Comparison of ENCODE assay signal across 8 cellular contexts in the genomic region with DNA sequence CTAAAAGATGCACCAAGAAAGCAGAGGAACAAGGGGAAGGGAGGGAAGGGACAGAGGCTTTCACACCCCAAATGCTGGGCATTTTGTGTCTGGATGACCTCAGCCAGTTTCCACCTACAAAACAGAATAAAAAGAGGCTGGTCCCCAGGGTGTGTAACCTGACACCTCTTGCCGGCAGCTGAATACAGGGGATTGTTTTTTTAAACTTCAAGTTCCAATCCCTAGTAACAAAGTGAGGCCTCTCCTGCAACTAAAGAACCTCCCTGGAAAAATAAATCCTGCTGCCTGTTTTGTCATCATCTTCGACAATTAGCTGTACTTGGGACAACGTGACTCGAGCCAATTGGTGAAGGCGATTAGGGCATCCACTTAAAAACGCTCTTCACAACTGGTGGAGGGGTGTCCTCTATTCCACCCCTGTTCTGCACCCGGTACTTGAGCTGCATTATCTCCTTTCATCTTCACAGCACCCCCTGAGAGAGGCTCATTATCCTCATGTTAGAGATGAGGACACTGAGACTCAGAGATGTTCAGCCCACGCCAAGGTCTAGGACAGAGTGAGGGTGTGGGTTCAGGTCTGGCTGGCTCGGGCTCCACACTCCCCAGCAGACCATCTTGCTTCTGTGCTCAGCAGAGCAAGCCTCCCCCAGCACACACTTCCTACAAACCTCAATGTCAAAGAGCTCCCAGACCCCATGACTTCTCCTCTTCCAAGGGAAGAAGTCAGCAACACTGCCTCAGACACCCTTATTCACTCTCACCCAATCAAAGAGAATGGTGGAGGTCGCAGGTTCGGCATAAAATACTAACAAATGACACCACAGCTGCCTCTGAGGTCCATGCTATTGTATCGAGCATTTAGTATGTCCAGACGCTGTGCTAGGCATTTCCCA. TPM values are rescaled to one million over a fixed set of nuclear protein-coding genes. Genes with fewer than 3 reads are reported as not detected.
DNase-seq lines count a peak whose midpoint lies in the region; ATAC-seq and TF ChIP-seq lines count a peak whose summit lies in the region.

No MANE protein-coding gene starts in this region.

- 41% methylated on average over 12 to 13 of the region's 13 CpGs for WGBS in testis, 2 donors

- intact Hi-C loops in testis (cut with DNase I; ENCODE audit: low total_unique reads), result no loop called here

- no peak overlapping the region for H3K27ac ChIP-seq in iPS-20b (ENCODE audit: low read length)
- H3K27ac ChIP-seq in testis, result peak overlapping the region; percentile 12 to 47

- TF ChIP-seq CTCF in testis (IDR thresholded peaks at IDR 0.05), result no peak
- no peak for TF ChIP-seq CTCF in GM13977 (IDR thresholded peaks at IDR 0.05; ENCODE audit: extremely low read depth, insufficient read depth, missing control alignments)

- ATAC-seq in GM21367 (IDR thresholded peaks at IDR 0.05; ENCODE audit: unreplicated experiment), result peak; percentile 4
- peak; percentile 2 to 31 for ATAC-seq in activated naive CD4-positive, alpha-beta T cell treated with anti-CD3 and anti-CD28 coated beads, Interleukin-2, amount 50 U/mL, for 72 hours

- DNase-seq in NCI-H187 treated with DMSO at 0.1 percent for 48 hours (lab: John Stamatoyannopoulos, UW) (peak; percentile 47), testis (peak; percentile 70), GM13977 (ENCODE audit: low spot score) (no peak), MV-4-11 (lab: John Stamatoyannopoulos, UW) (no peak), hypothalamus (lab: John Stamatoyannopoulos, UW) (no peak)
- no peak for DNase-seq in activated naive CD4-positive, alpha-beta T cell treated with anti-CD3 and anti-CD28 coated beads, Interleukin-2, amount 50 U/mL, for 72 hours (ENCODE audit: low spot score in 2 of 2)

- H3K9me3 Mint-ChIP-seq in activated naive CD4-positive, alpha-beta T cell treated with anti-CD3 and anti-CD28 coated beads, Interleukin-2, amount 50 U/mL, for 72 hours, result no peaks in the 10 kb centered on the region

- H3K27ac Mint-ChIP-seq in activated naive CD4-positive, alpha-beta T cell treated with anti-CD3 and anti-CD28 coated beads, Interleukin-2, amount 50 U/mL, for 72 hours, result peak overlapping the region; percentile 82 to 98

- H3K4me3 ChIP-seq in iPS-20b (ENCODE audit: low read length) (peak overlapping the region; percentile 30; the same call in 1 of the 2 replicates), testis (no peak overlapping the region)

- in situ Hi-C loops in GM13977 (cut with MboI; ENCODE audit: low pct_unique_long_range_greater_than_20kb, low sequenced_read_pairs, unreplicated experiment), result no loop called here

- peak overlapping the region; percentile 52; the same call in 1 of the 2 replicates for H3K9ac ChIP-seq in iPS-20b (ENCODE audit: low read depth, low read length)

- H3K9me3 ChIP-seq in iPS-20b (ENCODE audit: insufficient read depth, low read depth, low read length) (no peaks in the 10 kb centered on the region), testis (no peaks in the 10 kb centered on the region)

- no peaks in the 10 kb centered on the region for H3K36me3 ChIP-seq in iPS-20b (ENCODE audit: insufficient read depth, low read depth, low read length)
- H3K36me3 ChIP-seq in testis (ENCODE audit: low read depth, missing control alignments), result no peaks in the 10 kb centered on the region

- H3K36me3 Mint-ChIP-seq in activated naive CD4-positive, alpha-beta T cell treated with anti-CD3 and anti-CD28 coated beads, Interleukin-2, amount 50 U/mL, for 72 hours, result peaks cover 14 to 53% of the 10 kb centered on the region in 2 donors

- H3K4me1 ChIP-seq in iPS-20b (ENCODE audit: insufficient read depth, low read length) (peaks cover 32% of the 10 kb centered on the region), testis (peaks cover 10% of the 10 kb centered on the region)

- TF ChIP-seq POLR2A in testis (IDR thresholded peaks at IDR 0.05), result no peak

- H3K27me3 ChIP-seq in iPS-20b (ENCODE audit: insufficient read depth, low read length), result no peaks in the 10 kb centered on the region
- no peaks in the 10 kb centered on the region for H3K27me3 ChIP-seq in testis

RNA-seq across cellular contexts. Expression of gene ITPKB, which starts 15.2 kb away (rescaled TPM):
- 10 to 100 TPM; 37.5 to 51.3 TPM for total RNA-seq in activated naive CD4-positive, alpha-beta T cell treated with anti-CD3 and anti-CD28 coated beads, Interleukin-2, amount 50 U/mL, for 72 hours
- total RNA-seq in testis, result 10 to 100 TPM; 13.5 to 18.0 TPM
- 11.4 TPM for polyA plus RNA-seq in testis (ENCODE audit: insufficient read depth, low read depth, low replicate concordance)

Comparison
In these comparisons a context has a peak if more than half of its experiments do, and no peak if none do; other contexts are left out.
1. DNase-seq: peak in NCI-H187 treated with DMSO at 0.1 percent for 48 hours (single experiment) and testis (single experiment); none in activated naive CD4-positive, alpha-beta T cell treated with anti-CD3 and anti-CD28 coated beads, Interleukin-2, amount 50 U/mL, for 72 hours (0 of 2), GM13977 (single experiment), MV-4-11 (single experiment) and hypothalamus (0 of 51).